Comparison of ENCODE assay signal across 19 cellular contexts in genomic region chr9:37626708-37627293, GRCh38. TPM values are rescaled to one million over a fixed set of nuclear protein-coding genes. Genes with fewer than 3 reads are reported as not detected.
DNase-seq lines count a peak whose midpoint lies in the region; ATAC-seq, FAIRE-seq and TF ChIP-seq lines count a peak whose summit lies in the region.
"Had no signal": no experiment of that assay in that cellular context is flagged by ENCODE, and none has a peak within 500 bp of the region (broad histone marks: within the 10 kb centered on the region; RNA-seq: fewer than 3 reads in every experiment).

No MANE protein-coding gene starts in this region.

- DNase-seq in HepG2 (ENCODE audit: low spot score) (no peak), right lobe of liver (no peak), NCI-H1105 treated with DMSO at 0.1 percent for 48 hours (lab: John Stamatoyannopoulos, UW) (peak; percentile 51), chondrocyte (ENCODE audit: low spot score) (no peak), GM12891 (ENCODE audit: insufficient read length, low spot score) (no peak)
- no peak for DNase-seq in central memory CD8-positive, alpha-beta T cell (ENCODE audit: low spot score in 2 of 2)
- DNase-seq: CD8-positive, alpha-beta T cell; DMS53; HCEC 1CT; NCI-H1436; NCI-H1930; NCI-H510A treated with DMSO at 0.1 percent for 48 hours; PC-9 had no signal

- H3K36me3 ChIP-seq in HepG2 (replicated peaks in 1 of 2; ENCODE audit: control insufficient read depth in 1 of 2, insufficient read depth in 2 of 2, low read length in 2 of 2) (no peaks in the 10 kb centered on the region), right lobe of liver (no peaks in the 10 kb centered on the region)
- H3K36me3 ChIP-seq: BLaER1 treated with 17β-estradiol and CSF1 and Interleukin-3, amounts not matched to agents 10 nM and 100 nM had no signal

- WGBS in HepG2 (ENCODE audit: low lambda C conversion rate): 3% methylated on average over 5 of the region's 5 CpGs
- WGBS in right lobe of liver (ENCODE audit: insufficient coverage, low coverage, low lambda C conversion rate, missing lambda C conversion rate): 50% methylated on average over 2 of the region's 5 CpGs

- no peak overlapping the region for H3K4me3 Mint-ChIP-seq in central memory CD8-positive, alpha-beta T cell
- no peak overlapping the region for H3K4me3 Mint-ChIP-seq in chondrocyte (ENCODE audit: unreplicated experiment)
- H3K4me3 Mint-ChIP-seq: CD8-positive, alpha-beta T cell had no signal

- TF ChIP-seq RAD21 in HepG2 (CRISPR knock-in tag; IDR thresholded peaks at IDR 0.05): no peak

- no peaks in the 10 kb centered on the region for H3K79me2 ChIP-seq in HepG2 (ENCODE audit: insufficient read depth, low read length)

- ATAC-seq in HepG2 (no peak), right lobe of liver (no peak), GM18498 (IDR thresholded peaks at IDR 0.05; ENCODE audit: unreplicated experiment) (no peak)
- ATAC-seq in central memory CD8-positive, alpha-beta T cell (replicated peaks; ENCODE audit: extremely low read depth, poor library complexity, severe bottlenecking): no peak
- ATAC-seq: CD8-positive, alpha-beta T cell had no signal

- H3K36me3 Mint-ChIP-seq in central memory CD8-positive, alpha-beta T cell (ENCODE audit: insufficient read depth): no peaks in the 10 kb centered on the region
- H3K36me3 Mint-ChIP-seq in chondrocyte (ENCODE audit: low read depth): peaks cover 1% of the 10 kb centered on the region
- H3K36me3 Mint-ChIP-seq: CD8-positive, alpha-beta T cell had no signal

- H3K4me3 ChIP-seq in HepG2 (replicated peaks in 1 of 3; ENCODE audit: insufficient read depth in 1 of 3, low read depth in 2 of 3, low read length in 3 of 3) (no peak overlapping the region), right lobe of liver (no peak overlapping the region)
- H3K4me3 ChIP-seq: BLaER1 treated with 17β-estradiol and CSF1 and Interleukin-3, amounts not matched to agents 10 nM and 100 nM; PC-9 had no signal

- CTCF ChIA-PET in HepG2 (lab: Yijun Ruan, JAX; ENCODE audit: low intra/inter-chr PET ratio, low total read pairs): no interaction called here

- H3K27ac ChIP-seq in HepG2 (ENCODE audit: extremely low read length, insufficient read depth, low read length): no peak overlapping the region
- H3K27ac ChIP-seq in right lobe of liver: no peak overlapping the region
- H3K27ac ChIP-seq: BLaER1 treated with 17β-estradiol and CSF1 and Interleukin-3, amounts not matched to agents 10 nM and 100 nM; PC-9; RWPE1 had no signal

- no peak overlapping the region for H2AFZ ChIP-seq in HepG2 (ENCODE audit: low read length)
- H2AFZ ChIP-seq: PC-9 had no signal

- no peaks in the 10 kb centered on the region for H3K9me3 ChIP-seq in HepG2 (ENCODE audit: low read length)
- H3K9me3 ChIP-seq in right lobe of liver: no peaks in the 10 kb centered on the region
- H3K9me3 ChIP-seq: BLaER1 treated with 17β-estradiol and CSF1 and Interleukin-3, amounts not matched to agents 10 nM and 100 nM had no signal

- H3K4me1 ChIP-seq in HepG2 (ENCODE audit: insufficient read depth, low read length) (no peaks in the 10 kb centered on the region), right lobe of liver (no peaks in the 10 kb centered on the region)

- TF ChIP-seq EP300 in HepG2 (IDR thresholded peaks at IDR 0.05; ENCODE audit: low read depth in 2 of 2, low read length in 2 of 2): no peak
- TF ChIP-seq EP300 in HepG2 (CRISPR knock-in tag; IDR thresholded peaks at IDR 0.05; ENCODE audit: borderline replicate concordance): no peak

- TF ChIP-seq POLR2A in HepG2 (IDR thresholded peaks at IDR 0.05; ENCODE audit: insufficient read depth in 1 of 2, low read depth in 2 of 2, low read length in 2 of 2) (no peak), right lobe of liver (IDR thresholded peaks at IDR 0.05) (no peak), GM12891 (IDR thresholded peaks at IDR 0.05; ENCODE audit: low read depth, low read length) (no peak)

- no peaks in the 10 kb centered on the region for H3K4me1 Mint-ChIP-seq in central memory CD8-positive, alpha-beta T cell
- no peaks in the 10 kb centered on the region for H3K4me1 Mint-ChIP-seq in chondrocyte (ENCODE audit: low read depth)

- intact Hi-C loops in HepG2 (cut with micrococcal nuclease; ENCODE audit: unreplicated experiment): no loop called here
- intact Hi-C loops in right lobe of liver (cut with DNase I): no loop called here

- peaks cover 0 to 23% of the 10 kb centered on the region in 2 experiments; a peak in 2 of 5 replicates for H3K27me3 ChIP-seq in HepG2 (ENCODE audit: control insufficient read depth in 1 of 2, insufficient read depth in 2 of 2, low read length in 2 of 2)
- H3K27me3 ChIP-seq in right lobe of liver: no peaks in the 10 kb centered on the region
- H3K27me3 ChIP-seq: BLaER1 treated with 17β-estradiol and CSF1 and Interleukin-3, amounts not matched to agents 10 nM and 100 nM had no signal

- H4K20me1 ChIP-seq in HepG2 (ENCODE audit: insufficient read depth, low read length): no peaks in the 10 kb centered on the region
- H4K20me1 ChIP-seq: BLaER1 treated with 17β-estradiol and CSF1 and Interleukin-3, amounts not matched to agents 10 nM and 100 nM had no signal

- TF ChIP-seq CTCF in HepG2 (CRISPR knock-in tag; IDR thresholded peaks at IDR 0.05) (no peak), right lobe of liver (IDR thresholded peaks at IDR 0.05) (no peak), chondrocyte (IDR thresholded peaks at IDR 0.05) (no peak)

- no TSS peak for BruUV-seq in HepG2 (replicated peaks; lab: Mats Ljungman, UMichigan)

- H3K9me3 Mint-ChIP-seq in central memory CD8-positive, alpha-beta T cell: no peaks in the 10 kb centered on the region
- H3K9me3 Mint-ChIP-seq in chondrocyte (ENCODE audit: low read depth): no peaks in the 10 kb centered on the region
- H3K9me3 Mint-ChIP-seq: CD8-positive, alpha-beta T cell had no signal

- peak overlapping the region; percentile 7 for H3K27ac Mint-ChIP-seq in central memory CD8-positive, alpha-beta T cell (ENCODE audit: low read depth)
- no peak overlapping the region for H3K27ac Mint-ChIP-seq in chondrocyte (ENCODE audit: unreplicated experiment)
- H3K27ac Mint-ChIP-seq: CD8-positive, alpha-beta T cell had no signal

- no peak overlapping the region for H3K4me2 ChIP-seq in HepG2 (ENCODE audit: low read depth, low read length)
- H3K4me2 ChIP-seq: BLaER1 treated with 17β-estradiol and CSF1 and Interleukin-3, amounts not matched to agents 10 nM and 100 nM; PC-9 had no signal

- in situ Hi-C loops in HepG2 (cut with HindIII; ENCODE audit: extremely low pct_ligation_motif_present, low pct_unique_long_range_greater_than_20kb): no loop called here

- FAIRE-seq in HepG2 (lab: Jason Lieb, UNC) (no peak), GM12891 (lab: Jason Lieb, UNC) (no peak)
- FAIRE-seq: HTR-8/SVneo had no signal

- no peaks in the 10 kb centered on the region for H3K27me3 Mint-ChIP-seq in central memory CD8-positive, alpha-beta T cell
- H3K27me3 Mint-ChIP-seq in chondrocyte (ENCODE audit: low read depth): peaks cover 18% of the 10 kb centered on the region

- no peak overlapping the region for H3K9ac ChIP-seq in HepG2 (ENCODE audit: insufficient read depth, low read depth, low read length)
- H3K9ac ChIP-seq: BLaER1 treated with 17β-estradiol and CSF1 and Interleukin-3, amounts not matched to agents 10 nM and 100 nM had no signal

- POLR2A ChIA-PET in HepG2 (lab: Yijun Ruan, JAX): no interaction called here

RNA-seq across cellular contexts. Expression of gene FRMPD1, which starts 24.0 kb away (rescaled TPM):
- total RNA-seq in HepG2 (2016; rRNA removed; fragmentation: Illumina TruSeq; extraction: Trizol) (not detected in 2 replicates), right lobe of liver (under 1 TPM; 0.10 to 0.74 (median 0.51) TPM), chondrocyte (not detected in 3 replicates)
- not detected in 2 replicates for total RNA-seq in HepG2 (2016; cell fraction: cytosol; rRNA removed; fragmentation: Illumina TruSeq; extraction: Trizol; ENCODE audit: low read depth)
- total RNA-seq in HepG2 (2016; cell fraction: insoluble cytoplasmic fraction; rRNA removed; fragmentation: Illumina TruSeq; extraction: Trizol): not detected in 2 replicates
- not detected in 2 replicates for total RNA-seq in HepG2 (2016; cell fraction: membrane; rRNA removed; fragmentation: Illumina TruSeq; extraction: Trizol)
- total RNA-seq in HepG2 (2016; cell fraction: nucleus; rRNA removed; fragmentation: Illumina TruSeq; extraction: Trizol): not detected in 2 replicates
- not detected in 2 replicates for polyA plus RNA-seq in HepG2 (2011; rRNA removed)
- polyA plus RNA-seq in HepG2 (2011; cell fraction: cytosol; rRNA removed): not detected in 2 replicates
- polyA plus RNA-seq in HepG2 (2011; cell fraction: nucleus; rRNA removed): not detected in 2 replicates
- polyA plus RNA-seq in HepG2 (2012): not detected in 2 replicates
- not detected in 2 replicates for polyA plus RNA-seq in HepG2 (2016; cell fraction: cytosol; fragmentation: Illumina TruSeq; extraction: Trizol; ENCODE audit: low read depth)
- polyA plus RNA-seq in HepG2 (2016; cell fraction: insoluble cytoplasmic fraction; fragmentation: Illumina TruSeq; extraction: Trizol; ENCODE audit: low read depth): not detected in 2 replicates
- polyA plus RNA-seq in HepG2 (2016; cell fraction: membrane; fragmentation: Illumina TruSeq; extraction: Trizol; ENCODE audit: low read depth): not detected in 2 replicates
- not detected in 2 replicates for polyA plus RNA-seq in HepG2 (2016; cell fraction: nucleus; fragmentation: Illumina TruSeq; extraction: Trizol; ENCODE audit: insufficient read depth, low read depth)
- polyA minus RNA-seq in HepG2 (2011; rRNA and poly(A)+ RNA removed; ENCODE audit: low replicate concordance): 0.04 TPM in 1 of 2 replicates, not detected in the other
- polyA minus RNA-seq in HepG2 (2011; cell fraction: cytosol; rRNA and poly(A)+ RNA removed): not detected in 2 replicates
- not detected in 2 replicates for polyA minus RNA-seq in HepG2 (2011; cell fraction: nucleus; rRNA and poly(A)+ RNA removed)
- polyA plus RNA-seq in GM12891 (2012; ENCODE audit: low read depth, missing spikeins): not detected
- total RNA-seq: A673; CD8-positive, alpha-beta T cell; PC-9; T-helper 1 cell treated with Interleukin-12 subunit alpha and Interleukin-12 subunit beta and Interleukin-4 antibody, amounts not matched to agents 30 ng/mL and 1 ng/mL, for 36 hours had no signal

RNA-seq across cellular contexts. Expression of gene TOMM5, which starts 34.4 kb away (rescaled TPM):
- total RNA-seq in HepG2 (2016; rRNA removed; fragmentation: Illumina TruSeq; extraction: Trizol) (315 and 450 TPM in 2 replicates), right lobe of liver (10 to 100 TPM; 30.9 to 58.9 (median 32.9) TPM), chondrocyte (77.5 to 117 TPM (median 83.0 TPM) in 3 replicates)
- total RNA-seq in HepG2 (2016; cell fraction: cytosol; rRNA removed; fragmentation: Illumina TruSeq; extraction: Trizol; ENCODE audit: low read depth): 334 and 476 TPM in 2 replicates
- 329 and 454 TPM in 2 replicates for total RNA-seq in HepG2 (2016; cell fraction: insoluble cytoplasmic fraction; rRNA removed; fragmentation: Illumina TruSeq; extraction: Trizol)
- total RNA-seq in HepG2 (2016; cell fraction: membrane; rRNA removed; fragmentation: Illumina TruSeq; extraction: Trizol): 488 and 569 TPM in 2 replicates
- total RNA-seq in HepG2 (2016; cell fraction: nucleus; rRNA removed; fragmentation: Illumina TruSeq; extraction: Trizol): 130 and 141 TPM in 2 replicates
- polyA plus RNA-seq in HepG2 (2011; rRNA removed): 118 and 147 TPM in 2 replicates
- 109 and 124 TPM in 2 replicates for polyA plus RNA-seq in HepG2 (2011; cell fraction: cytosol; rRNA removed)
- 34.8 and 41.8 TPM in 2 replicates for polyA plus RNA-seq in HepG2 (2011; cell fraction: nucleus; rRNA removed)
- 189 and 190 TPM in 2 replicates for polyA plus RNA-seq in HepG2 (2012)
- 411 and 656 TPM in 2 replicates for polyA plus RNA-seq in HepG2 (2016; cell fraction: cytosol; fragmentation: Illumina TruSeq; extraction: Trizol; ENCODE audit: low read depth)
- polyA plus RNA-seq in HepG2 (2016; cell fraction: insoluble cytoplasmic fraction; fragmentation: Illumina TruSeq; extraction: Trizol; ENCODE audit: low read depth): 469 and 494 TPM in 2 replicates
- polyA plus RNA-seq in HepG2 (2016; cell fraction: membrane; fragmentation: Illumina TruSeq; extraction: Trizol; ENCODE audit: low read depth): 498 and 625 TPM in 2 replicates
- 217 and 226 TPM in 2 replicates for polyA plus RNA-seq in HepG2 (2016; cell fraction: nucleus; fragmentation: Illumina TruSeq; extraction: Trizol; ENCODE audit: insufficient read depth, low read depth)
- 41.8 and 84.4 TPM in 2 replicates for polyA minus RNA-seq in HepG2 (2011; rRNA and poly(A)+ RNA removed; ENCODE audit: low replicate concordance)
- polyA minus RNA-seq in HepG2 (2011; cell fraction: cytosol; rRNA and poly(A)+ RNA removed): 42.7 and 47.2 TPM in 2 replicates
- 49.7 and 51.6 TPM in 2 replicates for polyA minus RNA-seq in HepG2 (2011; cell fraction: nucleus; rRNA and poly(A)+ RNA removed)
- 242 TPM for polyA plus RNA-seq in GM12891 (2012; ENCODE audit: low read depth, missing spikeins)

RNA-seq across cellular contexts. Expression of gene FBXO10, which starts 50.6 kb away (rescaled TPM):
- 2.8 and 3.1 TPM in 2 replicates for total RNA-seq in HepG2 (2016; rRNA removed; fragmentation: Illumina TruSeq; extraction: Trizol)
- total RNA-seq in HepG2 (2016; cell fraction: cytosol; rRNA removed; fragmentation: Illumina TruSeq; extraction: Trizol; ENCODE audit: low read depth): 0.40 and 0.79 TPM in 2 replicates
- total RNA-seq in HepG2 (2016; cell fraction: insoluble cytoplasmic fraction; rRNA removed; fragmentation: Illumina TruSeq; extraction: Trizol): 2.1 and 3.1 TPM in 2 replicates
- 2.4 and 3.0 TPM in 2 replicates for total RNA-seq in HepG2 (2016; cell fraction: membrane; rRNA removed; fragmentation: Illumina TruSeq; extraction: Trizol)
- total RNA-seq in HepG2 (2016; cell fraction: nucleus; rRNA removed; fragmentation: Illumina TruSeq; extraction: Trizol): 2.2 and 4.2 TPM in 2 replicates
- polyA plus RNA-seq in HepG2 (2011; rRNA removed): 5.1 and 6.4 TPM in 2 replicates
- polyA plus RNA-seq in HepG2 (2011; cell fraction: cytosol; rRNA removed): 4.6 TPM in 2 replicates
- 6.9 and 7.0 TPM in 2 replicates for polyA plus RNA-seq in HepG2 (2011; cell fraction: nucleus; rRNA removed)
- polyA plus RNA-seq in HepG2 (2012): 3.9 and 4.0 TPM in 2 replicates
- 0.60 and 0.61 TPM in 2 replicates for polyA plus RNA-seq in HepG2 (2016; cell fraction: cytosol; fragmentation: Illumina TruSeq; extraction: Trizol; ENCODE audit: low read depth)
- 1.8 and 2.1 TPM in 2 replicates for polyA plus RNA-seq in HepG2 (2016; cell fraction: insoluble cytoplasmic fraction; fragmentation: Illumina TruSeq; extraction: Trizol; ENCODE audit: low read depth)
- polyA plus RNA-seq in HepG2 (2016; cell fraction: membrane; fragmentation: Illumina TruSeq; extraction: Trizol; ENCODE audit: low read depth): 1.00 and 1.6 TPM in 2 replicates
- polyA plus RNA-seq in HepG2 (2016; cell fraction: nucleus; fragmentation: Illumina TruSeq; extraction: Trizol; ENCODE audit: insufficient read depth, low read depth): 5.1 TPM in 2 replicates
- polyA minus RNA-seq in HepG2 (2011; rRNA and poly(A)+ RNA removed; ENCODE audit: low replicate concordance): 3.1 and 11.6 TPM in 2 replicates
- 4.1 and 4.5 TPM in 2 replicates for polyA minus RNA-seq in HepG2 (2011; cell fraction: cytosol; rRNA and poly(A)+ RNA removed)
- 4.4 and 6.2 TPM in 2 replicates for polyA minus RNA-seq in HepG2 (2011; cell fraction: nucleus; rRNA and poly(A)+ RNA removed)
- total RNA-seq in right lobe of liver: 1 to 10 TPM; 2.5 to 5.9 (median 4.0) TPM
- 13.2 to 15.9 TPM (median 15.2 TPM) in 3 replicates for total RNA-seq in chondrocyte
- 16.6 TPM for polyA plus RNA-seq in GM12891 (2012; ENCODE audit: low read depth, missing spikeins)
